Comparison of ENCODE assay signal across 19 cellular contexts in the genomic region with DNA sequence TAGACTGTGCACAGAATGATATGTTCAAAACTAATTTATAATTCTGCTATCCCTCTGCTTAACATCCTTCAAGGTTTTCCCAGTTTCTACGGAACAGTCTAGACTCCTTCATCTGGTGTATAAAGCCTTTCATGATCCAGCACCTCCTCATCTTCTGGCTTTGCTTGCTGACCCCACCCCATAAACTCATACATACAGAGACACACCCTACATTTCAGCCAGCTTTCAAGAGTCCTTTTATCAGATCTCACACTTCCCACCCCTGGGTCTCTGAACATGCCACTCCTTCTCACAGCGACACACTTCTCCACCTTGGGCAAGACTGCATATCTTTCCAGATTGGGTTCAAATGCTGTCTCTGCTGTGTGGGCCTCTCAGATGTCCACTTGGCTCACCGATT.
DNase-seq lines count a peak whose midpoint lies in the region; ATAC-seq, FAIRE-seq and TF ChIP-seq lines count a peak whose summit lies in the region.
"Had no signal": no experiment of that assay in that cellular context is flagged by ENCODE, and none has a peak within 500 bp of the region (broad histone marks: within the 10 kb centered on the region; RNA-seq: fewer than 3 reads in every experiment).

No MANE protein-coding gene starts in this region.

- no peak overlapping the region for H3K4me3 ChIP-seq in A549
- no peak overlapping the region for H3K4me3 ChIP-seq in CD4-positive, CD25-positive, alpha-beta regulatory T cell (ENCODE audit: low read depth, low read length)
- H3K4me3 ChIP-seq: lung, SJCRH30, testis had no signal

- TF ChIP-seq EP300 in A549 (IDR thresholded peaks at IDR 0.05): no peak

- H3K4me3 Mint-ChIP-seq in CD4-positive, CD25-positive, alpha-beta regulatory T cell: peak overlapping the region in 2 of 4 donors; percentile 34 to 56
- peak overlapping the region; percentile 70 for H3K4me3 Mint-ChIP-seq in T-helper 17 cell
- peak overlapping the region; percentile 48 to 73 (median 68) for H3K4me3 Mint-ChIP-seq in immature natural killer cell
- H3K4me3 Mint-ChIP-seq: B cell, nephron progenitor cell had no signal

- DNase-seq in A549 (ENCODE audit: low read depth in 1 of 2, low spot score in 1 of 2): no peak
- no peak for DNase-seq in CD4-positive, CD25-positive, alpha-beta regulatory T cell
- no peak for DNase-seq in T-helper 17 cell
- no peak for DNase-seq in immature natural killer cell
- no peak for DNase-seq in COLO668 (lab: John Stamatoyannopoulos, UW; ENCODE audit: unreplicated experiment)
- DNase-seq in HCEC 1CT: no peak
- no peak for DNase-seq in kidney glomerular epithelial cell (lab: John Stamatoyannopoulos, UW)
- no peak for DNase-seq in stimulated activated CD4-positive, alpha-beta T cell treated with anti-CD3 and anti-CD28 coated beads, Interleukin-12 subunit alpha, Interleukin-12 subunit beta, amount 100 ng/mL, for 4 hours
- DNase-seq: amygdala, DMS79, NCI-H146, nephron progenitor cell, SJCRH30, testis, WERI-Rb-1 had no signal

- no peak for TF ChIP-seq POLR2A in A549 (IDR thresholded peaks at IDR 0.05; ENCODE audit: low read length)

- no peak for TF ChIP-seq CTCF in A549 (IDR thresholded peaks at IDR 0.05)

- POLR2A ChIA-PET in A549 (lab: Yijun Ruan, JAX): no interaction called here

- H3K4me1 ChIP-seq in A549: peaks cover 19% of the 10 kb centered on the region
- peaks cover 28% of the 10 kb centered on the region for H3K4me1 ChIP-seq in CD4-positive, CD25-positive, alpha-beta regulatory T cell (ENCODE audit: control insufficient read depth, insufficient read depth, low read length, poor library complexity, severe bottlenecking)
- H3K4me1 ChIP-seq: SJCRH30 had no signal

- TF ChIP-seq RAD21 in A549 (conservative IDR thresholded peaks at IDR 0.05 in 1 of 2, IDR thresholded peaks at IDR 0.05 in 1 of 2): no peak

- H3K4me1 Mint-ChIP-seq in CD4-positive, CD25-positive, alpha-beta regulatory T cell: peaks cover 6 to 61% (median 41%) of the 10 kb centered on the region in 4 donors
- peaks cover 21% of the 10 kb centered on the region for H3K4me1 Mint-ChIP-seq in T-helper 17 cell
- peaks cover 37 to 44% of the 10 kb centered on the region in 2 donors for H3K4me1 Mint-ChIP-seq in immature natural killer cell

- no peaks in the 10 kb centered on the region for H3K36me3 Mint-ChIP-seq in CD4-positive, CD25-positive, alpha-beta regulatory T cell
- H3K36me3 Mint-ChIP-seq in T-helper 17 cell (ENCODE audit: low read depth) (no peaks in the 10 kb centered on the region), immature natural killer cell (peaks cover 0 to 3% (median 0%) of the 10 kb centered on the region in 3 donors)

- 91% methylated on average over 3 of the region's 3 CpGs for WGBS in A549 (ENCODE audit: missing lambda C conversion rate)

- CTCF ChIA-PET in A549 (lab: Yijun Ruan, JAX): no interaction called here

- no peaks in the 10 kb centered on the region for H3K27me3 Mint-ChIP-seq in CD4-positive, CD25-positive, alpha-beta regulatory T cell
- no peaks in the 10 kb centered on the region for H3K27me3 Mint-ChIP-seq in T-helper 17 cell
- H3K27me3 Mint-ChIP-seq in immature natural killer cell (ENCODE audit: low read depth in 3 of 3): peaks cover 0 to 3% (median 3%) of the 10 kb centered on the region in 3 donors

- H3K4me2 ChIP-seq in A549: peak overlapping the region; percentile 59

- H3K9me3 Mint-ChIP-seq in CD4-positive, CD25-positive, alpha-beta regulatory T cell: peaks cover 0 to 3% (median 0%) of the 10 kb centered on the region in 7 donors
- H3K9me3 Mint-ChIP-seq in immature natural killer cell: no peaks in the 10 kb centered on the region
- H3K9me3 Mint-ChIP-seq: nephron progenitor cell had no signal

- no peaks in the 10 kb centered on the region for H3K27me3 ChIP-seq in CD4-positive, CD25-positive, alpha-beta regulatory T cell (ENCODE audit: control insufficient read depth, insufficient read depth, low read length)
- H3K27me3 ChIP-seq: foreskin keratinocyte, SJCRH30, testis had no signal

- H3K9me3 ChIP-seq in A549: no peaks in the 10 kb centered on the region
- no peaks in the 10 kb centered on the region for H3K9me3 ChIP-seq in CD4-positive, CD25-positive, alpha-beta regulatory T cell (ENCODE audit: control insufficient read depth in 2 of 2, low read length in 2 of 2)
- H3K9me3 ChIP-seq in T-helper 17 cell (ENCODE audit: control insufficient read depth, low read length, poor library complexity, severe bottlenecking): no peaks in the 10 kb centered on the region
- H3K9me3 ChIP-seq: SJCRH30, testis had no signal

- no peaks in the 10 kb centered on the region for H3K36me3 ChIP-seq in CD4-positive, CD25-positive, alpha-beta regulatory T cell (ENCODE audit: control insufficient read depth, insufficient read depth, low read length)
- H3K36me3 ChIP-seq: SJCRH30, WERI-Rb-1 had no signal

- no peak for ATAC-seq in A549
- ATAC-seq in CD4-positive, CD25-positive, alpha-beta regulatory T cell (ENCODE audit: low read depth in 2 of 2): no peak
- ATAC-seq in T-helper 17 cell: no peak

- FAIRE-seq in A549 (lab: Jason Lieb, UNC): no peak
- FAIRE-seq: endometrium had no signal

- peak overlapping the region; percentile 27 to 33 (median 28) for H3K27ac Mint-ChIP-seq in CD4-positive, CD25-positive, alpha-beta regulatory T cell
- H3K27ac Mint-ChIP-seq in T-helper 17 cell (peak overlapping the region; percentile 62), immature natural killer cell (peak overlapping the region; percentile 24 to 92 (median 74))
- H3K27ac Mint-ChIP-seq: B cell, nephron progenitor cell had no signal

- H3K27ac ChIP-seq in A549: peak overlapping the region; percentile 62 to 72
- no peak overlapping the region for H3K27ac ChIP-seq in CD4-positive, CD25-positive, alpha-beta regulatory T cell (ENCODE audit: insufficient read depth, low read length, poor library complexity, severe bottlenecking)
- H3K27ac ChIP-seq: foreskin keratinocyte, SJCRH30, testis, WERI-Rb-1 had no signal

TF ChIP-seq in A549, 52 proteins besides CTCF, POLR2A, EP300 and RAD21:
- TF ChIP-seq BHLHE40 (IDR thresholded peaks at IDR 0.05; ENCODE audit: low read depth, low read length) (no peak), SREBF2 (IDR thresholded peaks at IDR 0.05) (no peak), PHF8 (IDR thresholded peaks at IDR 0.05; ENCODE audit: borderline replicate concordance, low read depth) (no peak), NFE2L2 (conservative IDR thresholded peaks at IDR 0.05; ENCODE audit: low read length) (no peak), FOXS1 (CRISPR knock-in tag; IDR thresholded peaks at IDR 0.05) (no peak), RARB (CRISPR knock-in tag; IDR thresholded peaks at IDR 0.05) (no peak), HOXA7 (CRISPR knock-in tag; IDR thresholded peaks at IDR 0.05) (no peak), FOSL2 (IDR thresholded peaks at IDR 0.05) (no peak), FOSL2 (CRISPR knock-in tag; IDR thresholded peaks at IDR 0.05) (no peak), MAZ (IDR thresholded peaks at IDR 0.05; ENCODE audit: borderline replicate concordance, low read depth, low read length) (no peak), USF2 (IDR thresholded peaks at IDR 0.05) (no peak), EHF (CRISPR knock-in tag; IDR thresholded peaks at IDR 0.05) (no peak), HDAC2 (IDR thresholded peaks at IDR 0.05) (no peak)
- TF ChIP-seq, protein P1, sequence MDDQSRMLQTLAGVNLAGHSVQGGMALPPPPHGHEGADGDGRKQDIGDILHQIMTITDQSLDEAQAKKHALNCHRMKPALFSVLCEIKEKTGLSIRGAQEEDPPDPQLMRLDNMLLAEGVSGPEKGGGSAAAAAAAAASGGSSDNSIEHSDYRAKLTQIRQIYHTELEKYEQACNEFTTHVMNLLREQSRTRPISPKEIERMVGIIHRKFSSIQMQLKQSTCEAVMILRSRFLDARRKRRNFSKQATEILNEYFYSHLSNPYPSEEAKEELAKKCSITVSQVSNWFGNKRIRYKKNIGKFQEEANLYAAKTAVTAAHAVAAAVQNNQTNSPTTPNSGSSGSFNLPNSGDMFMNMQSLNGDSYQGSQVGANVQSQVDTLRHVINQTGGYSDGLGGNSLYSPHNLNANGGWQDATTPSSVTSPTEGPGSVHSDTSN (IDR thresholded peaks at IDR 0.05): no peak
- TF ChIP-seq, protein P2, sequence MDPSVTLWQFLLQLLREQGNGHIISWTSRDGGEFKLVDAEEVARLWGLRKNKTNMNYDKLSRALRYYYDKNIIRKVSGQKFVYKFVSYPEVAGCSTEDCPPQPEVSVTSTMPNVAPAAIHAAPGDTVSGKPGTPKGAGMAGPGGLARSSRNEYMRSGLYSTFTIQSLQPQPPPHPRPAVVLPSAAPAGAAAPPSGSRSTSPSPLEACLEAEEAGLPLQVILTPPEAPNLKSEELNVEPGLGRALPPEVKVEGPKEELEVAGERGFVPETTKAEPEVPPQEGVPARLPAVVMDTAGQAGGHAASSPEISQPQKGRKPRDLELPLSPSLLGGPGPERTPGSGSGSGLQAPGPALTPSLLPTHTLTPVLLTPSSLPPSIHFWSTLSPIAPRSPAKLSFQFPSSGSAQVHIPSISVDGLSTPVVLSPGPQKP (IDR thresholded peaks at IDR 0.05; ENCODE audit: low read depth, low read length): no peak
TF ChIP-seq in A549: peak in this region for 0.
